In genomic region chr1:217078010-217078704, GRCh38 we compare ENCODE assay signal across 10 cellular contexts.
DNase-seq lines count a peak whose midpoint lies in the region; ATAC-seq and TF ChIP-seq lines count a peak whose summit lies in the region.
"Had no signal": no experiment of that assay in that cellular context is flagged by ENCODE, and none has a peak within 500 bp of the region (broad histone marks: within the 10 kb centered on the region; RNA-seq: fewer than 3 reads in every experiment).

No MANE protein-coding gene starts in this region.

- 71% methylated on average over 8 of the region's 8 CpGs for WGBS in SK-N-SH (ENCODE audit: low lambda C conversion rate)

- POLR2A ChIA-PET in SK-N-SH (lab: Yijun Ruan, JAX), result no interaction called here
- POLR2A ChIA-PET in CD4-positive, alpha-beta T cell (lab: Charles Lee), result no interaction called here

- no peaks in the 10 kb centered on the region for H4K20me1 ChIP-seq in SK-N-SH (ENCODE audit: insufficient read depth)

- no peaks in the 10 kb centered on the region for H3K9me3 ChIP-seq in SK-N-SH
- no peaks in the 10 kb centered on the region for H3K9me3 ChIP-seq in duodenal mucosa (ENCODE audit: control insufficient read depth in 1 of 2, low read length in 2 of 2)
- no peaks in the 10 kb centered on the region for H3K9me3 ChIP-seq in uterus
- no peaks in the 10 kb centered on the region for H3K9me3 ChIP-seq in CD4-positive, alpha-beta T cell (ENCODE audit: control insufficient read depth, low read length)

- H2AFZ ChIP-seq in SK-N-SH (ENCODE audit: low read depth), result no peak overlapping the region

- no peak for TF ChIP-seq POLR2A in uterus (IDR thresholded peaks at IDR 0.05)

- no peak for TF ChIP-seq EP300 in SK-N-SH (IDR thresholded peaks at IDR 0.05; ENCODE audit: borderline replicate concordance in 1 of 2, low read depth in 1 of 2, low read length in 1 of 2)

- H3K27me3 Mint-ChIP-seq in type B pancreatic cell (peaks cover 24% of the 10 kb centered on the region), immature natural killer cell (ENCODE audit: low read depth in 3 of 3) (peaks cover 0 to 4% (median 0%) of the 10 kb centered on the region in 3 donors)
- H3K27me3 Mint-ChIP-seq in CD4-positive, alpha-beta T cell, result no peaks in the 10 kb centered on the region
- H3K27me3 Mint-ChIP-seq: activated naive CD8-positive, alpha-beta T cell had no signal

- H3K9me3 Mint-ChIP-seq in type B pancreatic cell (no peaks in the 10 kb centered on the region), immature natural killer cell (peaks cover 0 to 29% (median 3%) of the 10 kb centered on the region in 6 donors)
- H3K9me3 Mint-ChIP-seq in CD4-positive, alpha-beta T cell, result no peaks in the 10 kb centered on the region

- CTCF ChIA-PET in SK-N-SH (lab: Yijun Ruan, JAX), result no interaction called here
- CTCF ChIA-PET in CD4-positive, alpha-beta T cell (lab: Charles Lee), result no interaction called here

- TF ChIP-seq RAD21 in SK-N-SH (IDR thresholded peaks at IDR 0.05; ENCODE audit: low read length), result no peak

- no peaks in the 10 kb centered on the region for H3F3A ChIP-seq in SK-N-SH (replicated peaks; ENCODE audit: insufficient read depth)

- H3K9ac ChIP-seq in SK-N-SH, result no peak overlapping the region
- H3K9ac ChIP-seq in duodenal mucosa (ENCODE audit: low read depth in 1 of 2, low read length in 2 of 2), result peak overlapping the region in 1 of 2 donors; percentile 21

- ATAC-seq in SK-N-SH treated with all-trans-retinoic acid at 6 μM for 48 hours, result peak; percentile 81
- no peak for ATAC-seq in CD4-positive, alpha-beta T cell (ENCODE audit: poor library complexity)

- H3K4me1 ChIP-seq in SK-N-SH (ENCODE audit: control insufficient read depth in 1 of 2, insufficient read depth in 2 of 2, low read depth in 1 of 2, low read length in 1 of 2), result peaks cover 0 to 5% of the 10 kb centered on the region in 2 experiments; a peak in 2 of 4 replicates
- H3K4me1 ChIP-seq in duodenal mucosa (ENCODE audit: control insufficient read depth in 1 of 2, insufficient read depth in 2 of 2, low read length in 2 of 2), result peaks cover 3 to 27% of the 10 kb centered on the region in 2 donors
- H3K4me1 ChIP-seq in uterus, result no peaks in the 10 kb centered on the region

- no peaks in the 10 kb centered on the region for H3K36me3 Mint-ChIP-seq in type B pancreatic cell
- no peaks in the 10 kb centered on the region for H3K36me3 Mint-ChIP-seq in immature natural killer cell
- no peaks in the 10 kb centered on the region for H3K36me3 Mint-ChIP-seq in CD4-positive, alpha-beta T cell (ENCODE audit: low read depth)
- H3K36me3 Mint-ChIP-seq: activated naive CD8-positive, alpha-beta T cell had no signal

- no peaks in the 10 kb centered on the region for H3K36me3 ChIP-seq in SK-N-SH (replicated peaks in 1 of 2; ENCODE audit: control insufficient read depth in 1 of 2, insufficient read depth in 2 of 2, low read length in 1 of 2)
- no peaks in the 10 kb centered on the region for H3K36me3 ChIP-seq in duodenal mucosa (ENCODE audit: control insufficient read depth in 1 of 2, insufficient read depth in 2 of 2, low read length in 2 of 2)
- no peaks in the 10 kb centered on the region for H3K36me3 ChIP-seq in uterus

- no peaks in the 10 kb centered on the region for H3K79me2 ChIP-seq in SK-N-SH (ENCODE audit: insufficient read depth)

- H3K27ac Mint-ChIP-seq in type B pancreatic cell, result no peak overlapping the region
- H3K27ac Mint-ChIP-seq in immature natural killer cell, result no peak overlapping the region
- no peak overlapping the region for H3K27ac Mint-ChIP-seq in CD4-positive, alpha-beta T cell
- H3K27ac Mint-ChIP-seq: activated naive CD8-positive, alpha-beta T cell had no signal

- DNase-seq in SK-N-SH, result no peak
- peak; percentile 38 for DNase-seq in medulla oblongata (ENCODE audit: extremely low spot score)
- no peak for DNase-seq in type B pancreatic cell (ENCODE audit: extremely low spot score, unreplicated experiment)
- no peak for DNase-seq in uterus
- DNase-seq in immature natural killer cell, result no peak
- no peak for DNase-seq in CD4-positive, alpha-beta T cell
- DNase-seq: activated CD4-positive, CD25-positive, alpha-beta regulatory T cell treated with anti-CD3 and anti-CD28 coated beads, Interleukin-2, amount 50 U/mL, for 72 hours had no signal

- H3K4me3 ChIP-seq in SK-N-SH (ENCODE audit: low read depth in 2 of 2, low read length in 1 of 2) (no peak overlapping the region), duodenal mucosa (ENCODE audit: low read depth in 1 of 2, low read length in 2 of 2) (peak overlapping the region; percentile 38 to 50), uterus (no peak overlapping the region)

- H3K9me2 ChIP-seq in SK-N-SH, result no peaks in the 10 kb centered on the region

- H3K27ac ChIP-seq in SK-N-SH (ENCODE audit: low read depth in 2 of 2, low read length in 1 of 2), result no peak overlapping the region; a peak in 1 of 4 replicates
- no peak overlapping the region for H3K27ac ChIP-seq in duodenal mucosa (ENCODE audit: low read depth, low read length)
- H3K27ac ChIP-seq in uterus, result no peak overlapping the region
- H3K27ac ChIP-seq in CD4-positive, alpha-beta T cell (ENCODE audit: low read depth, low read length), result no peak overlapping the region

- peak overlapping the region; percentile 29 for H3K4me3 Mint-ChIP-seq in type B pancreatic cell
- no peak overlapping the region for H3K4me3 Mint-ChIP-seq in immature natural killer cell
- no peak overlapping the region for H3K4me3 Mint-ChIP-seq in CD4-positive, alpha-beta T cell
- H3K4me3 Mint-ChIP-seq: activated naive CD8-positive, alpha-beta T cell had no signal

- H3K4me2 ChIP-seq in SK-N-SH, result no peak overlapping the region

- no peak for TF ChIP-seq CTCF in SK-N-SH (IDR thresholded peaks at IDR 0.05)
- TF ChIP-seq CTCF in type B pancreatic cell (conservative IDR thresholded peaks at IDR 0.05), result no peak
- TF ChIP-seq CTCF in uterus (IDR thresholded peaks at IDR 0.05), result no peak
- TF ChIP-seq CTCF in CD4-positive, alpha-beta T cell (IDR thresholded peaks at IDR 0.05), result no peak

- H3K4me1 Mint-ChIP-seq in type B pancreatic cell (ENCODE audit: unreplicated experiment), result peaks cover 26% of the 10 kb centered on the region
- H3K4me1 Mint-ChIP-seq in immature natural killer cell, result no peaks in the 10 kb centered on the region
- no peaks in the 10 kb centered on the region for H3K4me1 Mint-ChIP-seq in CD4-positive, alpha-beta T cell (ENCODE audit: low read depth)

- intact Hi-C loops in uterus (cut with DNase I; ENCODE audit: low total_unique reads), result no loop called here
- intact Hi-C loops in CD4-positive, alpha-beta T cell (cut with DNase I, micrococcal nuclease), result no loop called here

- H3K27me3 ChIP-seq in SK-N-SH (ENCODE audit: insufficient read depth) (no peaks in the 10 kb centered on the region), duodenal mucosa (ENCODE audit: control insufficient read depth in 1 of 2, insufficient read depth in 2 of 2, low read length in 2 of 2) (no peaks in the 10 kb centered on the region), uterus (no peaks in the 10 kb centered on the region)
- no peaks in the 10 kb centered on the region for H3K27me3 ChIP-seq in CD4-positive, alpha-beta T cell (ENCODE audit: control insufficient read depth, insufficient read depth, low read length)

TF ChIP-seq in SK-N-SH treated with all-trans-retinoic acid at 6 μM for 48 hours, 23 proteins besides CTCF, POLR2A, EP300 and RAD21 (continues in another document):
- TF ChIP-seq PPARA (CRISPR knock-in tag; IDR thresholded peaks at IDR 0.05; ENCODE audit: borderline replicate concordance) (no peak), ESRRG (CRISPR knock-in tag; IDR thresholded peaks at IDR 0.05) (no peak), ZNF565 (CRISPR knock-in tag; conservative IDR thresholded peaks at IDR 0.05; ENCODE audit: low read depth) (no peak), OSR1 (CRISPR knock-in tag; IDR thresholded peaks at IDR 0.05) (no peak), PATZ1 (CRISPR knock-in tag; IDR thresholded peaks at IDR 0.05; ENCODE audit: borderline replicate concordance) (no peak), ZNF8 (CRISPR knock-in tag; IDR thresholded peaks at IDR 0.05) (no peak), GLIS3 (CRISPR knock-in tag; IDR thresholded peaks at IDR 0.05) (no peak)

TF ChIP-seq in SK-N-SH, 30 proteins besides CTCF, POLR2A, EP300 and RAD21 (continues in another document):
- TF ChIP-seq USF2 (IDR thresholded peaks at IDR 0.05; ENCODE audit: borderline replicate concordance, low read depth, low read length) (no peak), SIN3A (IDR thresholded peaks at IDR 0.05; ENCODE audit: borderline replicate concordance, low read depth, low read length) (no peak), TCF12 (IDR thresholded peaks at IDR 0.05) (no peak), NRF1 (IDR thresholded peaks at IDR 0.05; ENCODE audit: low read depth, low read length) (no peak), MAX (IDR thresholded peaks at IDR 0.05; ENCODE audit: low read depth) (no peak)

Comparison
In these comparisons a context has a peak if more than half of its experiments do, and no peak if none do; other contexts are left out.
1. H3K4me3 ChIP-seq: peak in duodenal mucosa (2 of 2); none in SK-N-SH (0 of 2) and uterus (0 of 2).